In the genomic region with DNA sequence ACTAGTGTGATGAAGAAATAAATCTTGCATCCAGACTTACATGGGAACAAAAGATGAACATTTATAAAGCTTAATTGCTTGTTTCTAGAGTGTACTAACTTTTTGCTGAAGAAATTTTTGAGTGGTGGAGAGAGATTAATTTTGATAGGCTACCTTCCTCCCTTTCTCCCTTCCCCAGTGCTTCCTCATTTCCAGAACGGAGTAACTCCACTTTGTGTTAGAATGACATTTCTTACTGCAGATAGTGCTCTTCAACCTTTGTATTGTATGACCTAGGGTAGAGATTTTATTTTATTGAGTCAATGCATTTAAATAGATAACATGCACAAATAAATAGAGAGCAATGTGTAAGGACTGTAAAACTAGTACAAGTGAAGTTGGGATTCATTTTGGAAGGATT, we compare ENCODE assay signal across 9 cellular contexts. TPM values are rescaled to one million over a fixed set of nuclear protein-coding genes. Genes with fewer than 3 reads are reported as not detected.
DNase-seq lines count a peak whose midpoint lies in the region; ATAC-seq and TF ChIP-seq lines count a peak whose summit lies in the region.
"Had no signal": no experiment of that assay in that cellular context is flagged by ENCODE, and none has a peak within 500 bp of the region (broad histone marks: within the 10 kb centered on the region; RNA-seq: fewer than 3 reads in every experiment).

No MANE protein-coding gene starts in this region.

- H3K4me1 Mint-ChIP-seq in activated CD8-positive, alpha-beta T cell treated with anti-CD3 and anti-CD28 coated beads for 36 hours (ENCODE audit: low read depth) = peaks cover 43% of the 10 kb centered on the region

- H3K27ac Mint-ChIP-seq in activated CD8-positive, alpha-beta T cell treated with anti-CD3 and anti-CD28 coated beads for 36 hours = peak overlapping the region; percentile 57

- intact Hi-C loops in left ventricle myocardium superior (cut with micrococcal nuclease) (loop anchor here (5.0 kb wide), 1 partner anchor 141 kb away; a partner anchor contains a TSS), vagina (cut with DNase I) (no loop called here)
- intact Hi-C loops in activated CD8-positive, alpha-beta T cell treated with anti-CD3 and anti-CD28 coated beads for 36 hours (cut with micrococcal nuclease) = loop anchor here (5.0 kb wide), 1 partner anchor 81 kb away; no protein-coding TSS in a partner anchor

- H3K36me3 ChIP-seq in right atrium auricular region = no peaks in the 10 kb centered on the region
- no peaks in the 10 kb centered on the region for H3K36me3 ChIP-seq in kidney epithelial cell (ENCODE audit: control insufficient read depth, insufficient read depth, low read length)
- H3K36me3 ChIP-seq in vagina = no peaks in the 10 kb centered on the region

- H3K36me3 Mint-ChIP-seq in activated CD8-positive, alpha-beta T cell treated with anti-CD3 and anti-CD28 coated beads for 36 hours (ENCODE audit: low read depth) = peaks cover 49% of the 10 kb centered on the region

- POLR2A ChIA-PET in activated CD8-positive, alpha-beta T cell treated with anti-CD3 and anti-CD28 coated beads for 36 hours (lab: Charles Lee) = interaction anchor here (0.6 to 2.3 kb wide), 7 partner anchors 8 to 386 kb away, joined by 3 to 21 read pairs (median 3); no protein-coding TSS in a partner anchor

- H3K27me3 Mint-ChIP-seq in activated CD8-positive, alpha-beta T cell treated with anti-CD3 and anti-CD28 coated beads for 36 hours = no peaks in the 10 kb centered on the region

- DNase-seq in right atrium auricular region (ENCODE audit: low spot score) (no peak), left ventricle myocardium superior (no peak), kidney epithelial cell (ENCODE audit: low read depth) (no peak), vagina (ENCODE audit: extremely low spot score in 2 of 2) (no peak), LoVo (ENCODE audit: low spot score) (no peak)
- no peak for DNase-seq in activated CD8-positive, alpha-beta T cell treated with anti-CD3 and anti-CD28 coated beads for 36 hours
- DNase-seq in central memory CD4-positive, alpha-beta T cell = no peak
- DNase-seq: SHP77 treated with DMSO at 0.1 percent for 48 hours had no signal

- ATAC-seq in left ventricle myocardium superior (no peak), GM21528 (IDR thresholded peaks at IDR 0.05; ENCODE audit: low FRiP score, unreplicated experiment) (no peak)
- ATAC-seq in activated CD8-positive, alpha-beta T cell treated with anti-CD3 and anti-CD28 coated beads for 36 hours = no peak

- no peaks in the 10 kb centered on the region for H3K27me3 ChIP-seq in right atrium auricular region
- H3K27me3 ChIP-seq in kidney epithelial cell (ENCODE audit: control insufficient read depth, insufficient read depth, low read length) = no peaks in the 10 kb centered on the region
- H3K27me3 ChIP-seq in vagina = no peaks in the 10 kb centered on the region

- H3K4me1 ChIP-seq in right atrium auricular region (peaks cover 0 to 17% of the 10 kb centered on the region in 2 donors), vagina (peaks cover 41% of the 10 kb centered on the region)

- TF ChIP-seq POLR2A in vagina (IDR thresholded peaks at IDR 0.05) = no peak

- TF ChIP-seq CTCF in right atrium auricular region (IDR thresholded peaks at IDR 0.05) (no peak), kidney epithelial cell (IDR thresholded peaks at IDR 0.05; ENCODE audit: insufficient read depth, low read length, poor library complexity, severe bottlenecking) (no peak), vagina (IDR thresholded peaks at IDR 0.05) (no peak)
- no peak for TF ChIP-seq CTCF in activated CD8-positive, alpha-beta T cell treated with anti-CD3 and anti-CD28 coated beads for 36 hours (IDR thresholded peaks at IDR 0.05)

- H3K9me3 ChIP-seq in right atrium auricular region (no peaks in the 10 kb centered on the region), vagina (no peaks in the 10 kb centered on the region)

- CTCF ChIA-PET in activated CD8-positive, alpha-beta T cell treated with anti-CD3 and anti-CD28 coated beads for 36 hours (lab: Charles Lee) = interaction anchor here (0.6 to 4.7 kb wide), 5 partner anchors 14 to 567 kb away, joined by 3 to 53 read pairs (median 4); a partner anchor contains a TSS

- H3K4me3 Mint-ChIP-seq in activated CD8-positive, alpha-beta T cell treated with anti-CD3 and anti-CD28 coated beads for 36 hours = peak overlapping the region; percentile 91

- H3K27ac ChIP-seq in right atrium auricular region (peak overlapping the region in 1 of 2 donors; percentile 100), vagina (peak overlapping the region; percentile 100)

- H3K9me3 Mint-ChIP-seq in activated CD8-positive, alpha-beta T cell treated with anti-CD3 and anti-CD28 coated beads for 36 hours = no peaks in the 10 kb centered on the region

- H3K4me3 ChIP-seq in right atrium auricular region (peak overlapping the region; percentile 83 to 98), kidney epithelial cell (ENCODE audit: low read depth, low read length) (peak overlapping the region; percentile 93), vagina (peak overlapping the region; percentile 29 to 97)

RNA-seq across cellular contexts. Expression of a gene that starts 1.9 kb away (rescaled TPM):
- total RNA-seq in right atrium auricular region = 10 to 100 TPM; 33.7 to 44.7 TPM
- total RNA-seq in left ventricle myocardium superior = 31.1 TPM
- 100 to 1,000 TPM; 127 to 134 TPM for total RNA-seq in activated CD8-positive, alpha-beta T cell treated with anti-CD3 and anti-CD28 coated beads for 36 hours
- 38.3 and 50.8 TPM in 2 replicates for total RNA-seq in kidney epithelial cell
- 88.1 TPM for total RNA-seq in vagina
